8 cellular contexts compared by ENCODE assay signal in genomic region chr15:69478259-69478687, GRCh38. TPM values are rescaled to one million over a fixed set of nuclear protein-coding genes. Genes with fewer than 3 reads are reported as not detected.
A peak's percentile ranks its signal among the peaks of the same experiment; 100 is the strongest.
DNase-seq lines count a peak whose midpoint lies in the region; ATAC-seq and TF ChIP-seq lines count a peak whose summit lies in the region.

No MANE protein-coding gene starts in this region.

- H3K36me3 ChIP-seq in SK-N-MC (ENCODE audit: insufficient read depth, low read length): no peaks in the 10 kb centered on the region
- no peaks in the 10 kb centered on the region for H3K36me3 ChIP-seq in breast epithelium

- no peak for TF ChIP-seq POLR2A in breast epithelium (IDR thresholded peaks at IDR 0.05)

- H3K36me3 Mint-ChIP-seq in stimulated activated effector memory CD8-positive, alpha-beta T cell treated with anti-CD3 and anti-CD28 coated beads, Interleukin-12 subunit alpha, Interleukin-12 subunit beta, amount 100 ng/mL, for 72 hours: no peaks in the 10 kb centered on the region

- no peaks in the 10 kb centered on the region for H3K27me3 ChIP-seq in breast epithelium

- no peak overlapping the region for H3K4me3 Mint-ChIP-seq in stimulated activated effector memory CD8-positive, alpha-beta T cell treated with anti-CD3 and anti-CD28 coated beads, Interleukin-12 subunit alpha, Interleukin-12 subunit beta, amount 100 ng/mL, for 72 hours

- intact Hi-C loops in breast epithelium (cut with DNase I; ENCODE audit: low total_unique reads): loop anchor here (5.0 kb wide), 1 partner anchor 1009 kb away; no protein-coding TSS in a partner anchor

- ATAC-seq in stimulated activated effector memory CD8-positive, alpha-beta T cell treated with anti-CD3 and anti-CD28 coated beads, Interleukin-12 subunit alpha, Interleukin-12 subunit beta, amount 100 ng/mL, for 72 hours: peak; percentile 52
- ATAC-seq in GM21526 (IDR thresholded peaks at IDR 0.05; ENCODE audit: low FRiP score, unreplicated experiment) (no peak), HG03521 (IDR thresholded peaks at IDR 0.05; ENCODE audit: unreplicated experiment) (no peak)

- H3K9me3 Mint-ChIP-seq in stimulated activated effector memory CD8-positive, alpha-beta T cell treated with anti-CD3 and anti-CD28 coated beads, Interleukin-12 subunit alpha, Interleukin-12 subunit beta, amount 100 ng/mL, for 72 hours: peaks cover 2% of the 10 kb centered on the region

- no peak overlapping the region for H3K9ac ChIP-seq in SK-N-MC (ENCODE audit: insufficient read length)

- DNase-seq in ELR (ENCODE audit: low read depth) (peak; percentile 59), NAMALWA (ENCODE audit: low spot score) (peak; percentile 61), SK-N-MC (ENCODE audit: low read depth, low spot score) (peak; percentile 57), breast epithelium (ENCODE audit: low spot score in 2 of 2) (no peak), left kidney (ENCODE audit: low read depth, low spot score) (peak; percentile 90)
- peak; percentile 40 to 68 for DNase-seq in stimulated activated effector memory CD8-positive, alpha-beta T cell treated with anti-CD3 and anti-CD28 coated beads, Interleukin-12 subunit alpha, Interleukin-12 subunit beta, amount 100 ng/mL, for 72 hours (ENCODE audit: low spot score in 2 of 2)

- H3K27ac ChIP-seq in SK-N-MC (no peak overlapping the region), breast epithelium (no peak overlapping the region)

- H3K4me3 ChIP-seq in SK-N-MC (no peak overlapping the region), breast epithelium (no peak overlapping the region)

- peaks cover 4% of the 10 kb centered on the region for H3K4me1 Mint-ChIP-seq in stimulated activated effector memory CD8-positive, alpha-beta T cell treated with anti-CD3 and anti-CD28 coated beads, Interleukin-12 subunit alpha, Interleukin-12 subunit beta, amount 100 ng/mL, for 72 hours

- TF ChIP-seq CTCF in breast epithelium (IDR thresholded peaks at IDR 0.05): peak; percentile 46 to 74 (median 60)

- H3K4me1 ChIP-seq in breast epithelium: no peaks in the 10 kb centered on the region

- H3K9me3 ChIP-seq in SK-N-MC (ENCODE audit: low read depth, low read length) (peaks cover 5% of the 10 kb centered on the region; the same call in 1 of the 2 replicates), breast epithelium (no peaks in the 10 kb centered on the region)

- H3K27ac Mint-ChIP-seq in stimulated activated effector memory CD8-positive, alpha-beta T cell treated with anti-CD3 and anti-CD28 coated beads, Interleukin-12 subunit alpha, Interleukin-12 subunit beta, amount 100 ng/mL, for 72 hours: no peak overlapping the region

RNA-seq across cellular contexts. Expression of gene RPLP1, which starts 25.7 kb away (rescaled TPM):
- total RNA-seq in breast epithelium: 100 to 1,000 TPM; 624 to 881 (median 805) TPM

Comparison
In these comparisons a context has a peak if more than half of its experiments do, and no peak if none do; other contexts are left out.
1. DNase-seq: peak in ELR (single experiment), NAMALWA (single experiment), SK-N-MC (single experiment), left kidney (single experiment) and stimulated activated effector memory CD8-positive, alpha-beta T cell treated with anti-CD3 and anti-CD28 coated beads, Interleukin-12 subunit alpha, Interleukin-12 subunit beta, amount 100 ng/mL, for 72 hours (2 of 2); none in breast epithelium (0 of 2).